In genomic region chr3:32950516-32950915, GRCh38 we compare ENCODE assay signal across 20 cellular contexts. TPM values are rescaled to one million over a fixed set of nuclear protein-coding genes. Genes with fewer than 3 reads are reported as not detected.
DNase-seq lines count a peak whose midpoint lies in the region; ATAC-seq and TF ChIP-seq lines count a peak whose summit lies in the region.
"Had no signal": no experiment of that assay in that cellular context is flagged by ENCODE, and none has a peak within 500 bp of the region (broad histone marks: within the 10 kb centered on the region; RNA-seq: fewer than 3 reads in every experiment).

No MANE protein-coding gene starts in this region.

- H3K27me3 Mint-ChIP-seq in activated T-cell treated with anti-CD3 and anti-CD28 coated beads, Interleukin-2, amount 50 U/mL, for 24 hours, result no peaks in the 10 kb centered on the region
- no peaks in the 10 kb centered on the region for H3K27me3 Mint-ChIP-seq in activated T-cell treated with anti-CD3 and anti-CD28 coated beads, Interleukin-2, amount 50 U/mL, for 4 hours (ENCODE audit: low read depth)
- H3K27me3 Mint-ChIP-seq in CD4-positive, alpha-beta T cell, result no peaks in the 10 kb centered on the region
- no peaks in the 10 kb centered on the region for H3K27me3 Mint-ChIP-seq in T-cell
- no peaks in the 10 kb centered on the region for H3K27me3 Mint-ChIP-seq in activated T-helper 2 cell treated with anti-CD3 and anti-CD28 coated beads, Interferon-gamma antibody, Interleukin-2, Interleukin-4, amounts not matched to agents 10 μg/mL and 5 μg/mL and 100 μg/mL, durations not matched to agents 14 hours and 24 hours and 36 hours (ENCODE audit: low read depth)

- CTCF ChIA-PET in CD4-positive, alpha-beta T cell (lab: Charles Lee), result interaction anchor here (0.7 to 5.6 kb wide), 3 partner anchors 9 to 124 kb away, joined by 3 to 52 read pairs (median 4); no protein-coding TSS in a partner anchor
- CTCF ChIA-PET in T-cell (lab: Charles Lee), result interaction anchor here (0.6 to 4.4 kb wide), 6 partner anchors 119 to 709 kb away, joined by 3 to 68 read pairs (median 12); no protein-coding TSS in a partner anchor

- H3K4me3 Mint-ChIP-seq in activated T-cell treated with anti-CD3 and anti-CD28 coated beads, Interleukin-2, amount 50 U/mL, for 24 hours, result peak overlapping the region; percentile 22
- no peak overlapping the region for H3K4me3 Mint-ChIP-seq in activated T-cell treated with anti-CD3 and anti-CD28 coated beads, Interleukin-2, amount 50 U/mL, for 4 hours
- peak overlapping the region; percentile 18 for H3K4me3 Mint-ChIP-seq in CD4-positive, alpha-beta T cell
- no peak overlapping the region for H3K4me3 Mint-ChIP-seq in T-cell
- H3K4me3 Mint-ChIP-seq in activated T-helper 2 cell treated with anti-CD3 and anti-CD28 coated beads, Interferon-gamma antibody, Interleukin-2, Interleukin-4, amounts not matched to agents 10 μg/mL and 5 μg/mL and 100 μg/mL, durations not matched to agents 14 hours and 24 hours and 36 hours (ENCODE audit: low read depth), result peak overlapping the region; percentile 52

- H3K27ac Mint-ChIP-seq in activated T-cell treated with anti-CD3 and anti-CD28 coated beads, Interleukin-2, amount 50 U/mL, for 24 hours, result peak overlapping the region; percentile 68
- peak overlapping the region; percentile 95 for H3K27ac Mint-ChIP-seq in CD4-positive, alpha-beta T cell
- peak overlapping the region; percentile 35 to 84 for H3K27ac Mint-ChIP-seq in T-cell
- H3K27ac Mint-ChIP-seq in activated T-helper 2 cell treated with anti-CD3 and anti-CD28 coated beads, Interferon-gamma antibody, Interleukin-2, Interleukin-4, amounts not matched to agents 10 μg/mL and 5 μg/mL and 100 μg/mL, durations not matched to agents 14 hours and 24 hours and 36 hours, result peak overlapping the region; percentile 93

- peak overlapping the region; percentile 16 for H3K27ac ChIP-seq in CD4-positive, alpha-beta T cell (ENCODE audit: low read depth, low read length)
- H3K27ac ChIP-seq: C4-2B had no signal

- peaks cover 69% of the 10 kb centered on the region for H3K4me1 Mint-ChIP-seq in activated T-cell treated with anti-CD3 and anti-CD28 coated beads, Interleukin-2, amount 50 U/mL, for 24 hours (ENCODE audit: low read depth)
- peaks cover 58% of the 10 kb centered on the region for H3K4me1 Mint-ChIP-seq in activated T-cell treated with anti-CD3 and anti-CD28 coated beads, Interleukin-2, amount 50 U/mL, for 4 hours (ENCODE audit: low read depth)
- H3K4me1 Mint-ChIP-seq in CD4-positive, alpha-beta T cell (ENCODE audit: low read depth), result peaks cover 68% of the 10 kb centered on the region
- H3K4me1 Mint-ChIP-seq in T-cell, result peaks cover 38 to 61% (median 53%) of the 10 kb centered on the region in 3 donors
- H3K4me1 Mint-ChIP-seq in activated T-helper 2 cell treated with anti-CD3 and anti-CD28 coated beads, Interferon-gamma antibody, Interleukin-2, Interleukin-4, amounts not matched to agents 10 μg/mL and 5 μg/mL and 100 μg/mL, durations not matched to agents 14 hours and 24 hours and 36 hours (ENCODE audit: low read depth), result peaks cover 58% of the 10 kb centered on the region

- intact Hi-C loops in CD4-positive, alpha-beta T cell (cut with DNase I, micrococcal nuclease), result loop anchor here in 1 of 2 experiments (5.0 kb wide), 1 partner anchor 62 kb away; no protein-coding TSS in a partner anchor
- intact Hi-C loops in activated T-helper 2 cell treated with anti-CD3 and anti-CD28 coated beads, Interferon-gamma antibody, Interleukin-2, Interleukin-4, amounts not matched to agents 10 μg/mL and 5 μg/mL and 100 μg/mL, durations not matched to agents 14 hours and 24 hours and 36 hours (cut with micrococcal nuclease), result loop anchor here (2.0 kb wide), 3 partner anchors 42 to 490 kb away; partner anchors contain the start of gene UBP1

- ATAC-seq in activated T-cell treated with anti-CD3 and anti-CD28 coated beads, Interleukin-2, amount 50 U/mL, for 4 hours, result no peak
- ATAC-seq in CD4-positive, alpha-beta T cell (ENCODE audit: poor library complexity), result no peak
- no peak for ATAC-seq in T-cell (replicated peaks in 1 of 4)
- no peak for ATAC-seq in HG03045 (IDR thresholded peaks at IDR 0.05; ENCODE audit: unreplicated experiment)
- ATAC-seq: Panc1 had no signal

- TF ChIP-seq CTCF in CD4-positive, alpha-beta T cell (IDR thresholded peaks at IDR 0.05), result no peak

- POLR2A ChIA-PET in CD4-positive, alpha-beta T cell (lab: Charles Lee), result no interaction called here
- POLR2A ChIA-PET in T-cell (lab: Charles Lee), result interaction anchor here in 1 of 2 donors (0.8 kb wide), 1 partner anchor 108 kb away, joined by 3 read pairs; no protein-coding TSS in a partner anchor

- no peaks in the 10 kb centered on the region for H3K9me3 ChIP-seq in CD4-positive, alpha-beta T cell (ENCODE audit: control insufficient read depth, low read length)

- no peaks in the 10 kb centered on the region for H3K27me3 ChIP-seq in CD4-positive, alpha-beta T cell (ENCODE audit: control insufficient read depth, insufficient read depth, low read length)

- H3K36me3 Mint-ChIP-seq in activated T-cell treated with anti-CD3 and anti-CD28 coated beads, Interleukin-2, amount 50 U/mL, for 24 hours (ENCODE audit: low read depth), result peaks cover 37% of the 10 kb centered on the region
- peaks cover 23% of the 10 kb centered on the region for H3K36me3 Mint-ChIP-seq in activated T-cell treated with anti-CD3 and anti-CD28 coated beads, Interleukin-2, amount 50 U/mL, for 4 hours (ENCODE audit: insufficient read depth)
- peaks cover 28% of the 10 kb centered on the region for H3K36me3 Mint-ChIP-seq in CD4-positive, alpha-beta T cell (ENCODE audit: low read depth)
- peaks cover 17% of the 10 kb centered on the region for H3K36me3 Mint-ChIP-seq in T-cell
- peaks cover 40% of the 10 kb centered on the region for H3K36me3 Mint-ChIP-seq in activated T-helper 2 cell treated with anti-CD3 and anti-CD28 coated beads, Interferon-gamma antibody, Interleukin-2, Interleukin-4, amounts not matched to agents 10 μg/mL and 5 μg/mL and 100 μg/mL, durations not matched to agents 14 hours and 24 hours and 36 hours (ENCODE audit: low read depth)

- no peak for DNase-seq in activated T-cell treated with anti-CD3 and anti-CD28 coated beads, Interleukin-2, amount 50 U/mL, for 24 hours
- no peak for DNase-seq in activated T-cell treated with anti-CD3 and anti-CD28 coated beads, Interleukin-2, amount 50 U/mL, for 4 hours
- DNase-seq in CD4-positive, alpha-beta T cell, result no peak
- DNase-seq in T-cell, result no peak
- no peak for DNase-seq in activated T-helper 2 cell treated with anti-CD3 and anti-CD28 coated beads, Interferon-gamma antibody, Interleukin-2, Interleukin-4, amounts not matched to agents 10 μg/mL and 5 μg/mL and 100 μg/mL, durations not matched to agents 14 hours and 24 hours and 36 hours (ENCODE audit: low spot score)
- DNase-seq in stimulated activated CD4-positive, alpha-beta T cell treated with anti-CD3 and anti-CD28 coated beads, Interleukin-2, amount 100 ng/mL, for 24 hours, result no peak
- DNase-seq in pons (ENCODE audit: low spot score), result no peak
- DNase-seq: EL, H7, IMR-90, NCI-H1105, NCI-H1694 treated with DMSO at 0.1 percent for 48 hours, NCI-H2107, NCI-H2227 treated with DMSO at 0.1 percent for 48 hours, NCI-H524 had no signal

- no peaks in the 10 kb centered on the region for H3K9me3 Mint-ChIP-seq in activated T-cell treated with anti-CD3 and anti-CD28 coated beads, Interleukin-2, amount 50 U/mL, for 24 hours
- H3K9me3 Mint-ChIP-seq in activated T-cell treated with anti-CD3 and anti-CD28 coated beads, Interleukin-2, amount 50 U/mL, for 4 hours, result no peaks in the 10 kb centered on the region
- H3K9me3 Mint-ChIP-seq in CD4-positive, alpha-beta T cell, result no peaks in the 10 kb centered on the region
- no peaks in the 10 kb centered on the region for H3K9me3 Mint-ChIP-seq in T-cell
- H3K9me3 Mint-ChIP-seq in activated T-helper 2 cell treated with anti-CD3 and anti-CD28 coated beads, Interferon-gamma antibody, Interleukin-2, Interleukin-4, amounts not matched to agents 10 μg/mL and 5 μg/mL and 100 μg/mL, durations not matched to agents 14 hours and 24 hours and 36 hours, result no peaks in the 10 kb centered on the region

RNA-seq across cellular contexts. Expression of gene CCR4, which starts 0.9 kb away (rescaled TPM):
- total RNA-seq in activated T-cell treated with anti-CD3 and anti-CD28 coated beads, Interleukin-2, amount 50 U/mL, for 4 hours, result 100 to 1,000 TPM in 1 of 3 donors, 10 to 100 TPM in 2; 65.3 to 131 (median 86.3) TPM
- 10 to 100 TPM; 76.2 to 80.1 TPM for total RNA-seq in CD4-positive, alpha-beta T cell
- total RNA-seq in T-cell, result 10 to 100 TPM; 37.4 to 85.4 (median 74.8) TPM
- total RNA-seq in activated T-helper 2 cell treated with anti-CD3 and anti-CD28 coated beads, Interferon-gamma antibody, Interleukin-2, Interleukin-4, amounts not matched to agents 10 μg/mL and 5 μg/mL and 100 μg/mL, durations not matched to agents 14 hours and 24 hours and 36 hours, result 237 and 241 TPM in 2 replicates
- total RNA-seq: A673, H7, HT1080, IMR-90 had no signal

Comparison
In these comparisons a context has a peak if more than half of its experiments do, and no peak if none do; other contexts are left out.
1. H3K4me3 Mint-ChIP-seq: peak in activated T-cell treated with anti-CD3 and anti-CD28 coated beads, Interleukin-2, amount 50 U/mL, for 24 hours (single experiment), CD4-positive, alpha-beta T cell (single experiment) and activated T-helper 2 cell treated with anti-CD3 and anti-CD28 coated beads, Interferon-gamma antibody, Interleukin-2, Interleukin-4, amounts not matched to agents 10 μg/mL and 5 μg/mL and 100 μg/mL, durations not matched to agents 14 hours and 24 hours and 36 hours (single experiment); none in activated T-cell treated with anti-CD3 and anti-CD28 coated beads, Interleukin-2, amount 50 U/mL, for 4 hours (single experiment) and T-cell (0 of 3).
2. Peak in every context shown above with its lines, with median percentiles within 50 percentile points of each other: H3K27ac Mint-ChIP-seq.